ENCODE assay signal across 1 cellular context in the genomic region with DNA sequence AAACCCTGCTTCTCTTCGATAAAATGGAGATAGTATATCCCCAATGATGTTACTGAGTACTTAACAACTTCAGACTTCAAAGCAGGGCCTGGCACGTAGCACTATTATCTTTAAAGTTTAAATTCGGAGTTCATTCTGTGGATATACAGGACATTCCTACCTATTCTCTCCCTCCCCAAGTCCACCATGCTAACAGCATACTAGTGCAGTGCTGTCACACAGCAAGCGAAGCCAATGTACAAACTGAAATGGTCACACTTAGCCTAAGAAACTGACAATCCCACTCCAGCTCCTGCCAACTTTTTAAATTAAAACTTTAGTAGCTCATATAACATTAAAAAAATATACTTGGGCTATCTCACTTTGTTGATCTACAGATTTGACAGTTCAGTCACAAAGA.
TF ChIP-seq lines count a peak whose summit lies in the region.

No MANE protein-coding gene starts in this region.

TF ChIP-seq in A549, 52 proteins besides CTCF, POLR2A, EP300 and RAD21 (continued from another document):
- no peak for TF ChIP-seq RNF2 (IDR thresholded peaks at IDR 0.05; ENCODE audit: borderline replicate concordance, low read depth)
- no peak for TF ChIP-seq KDM1A (IDR thresholded peaks at IDR 0.05; ENCODE audit: low read depth)
- no peak for TF ChIP-seq NFE2L2 (conservative IDR thresholded peaks at IDR 0.05; ENCODE audit: low read length)
- TF ChIP-seq SREBF2 (IDR thresholded peaks at IDR 0.05): no peak
- no peak for TF ChIP-seq CBX2 (IDR thresholded peaks at IDR 0.05; ENCODE audit: borderline replicate concordance, low read depth)
- TF ChIP-seq JUN (IDR thresholded peaks at IDR 0.05): no peak
- TF ChIP-seq MAZ (IDR thresholded peaks at IDR 0.05; ENCODE audit: borderline replicate concordance, low read depth, low read length): no peak
- TF ChIP-seq, protein P1, sequence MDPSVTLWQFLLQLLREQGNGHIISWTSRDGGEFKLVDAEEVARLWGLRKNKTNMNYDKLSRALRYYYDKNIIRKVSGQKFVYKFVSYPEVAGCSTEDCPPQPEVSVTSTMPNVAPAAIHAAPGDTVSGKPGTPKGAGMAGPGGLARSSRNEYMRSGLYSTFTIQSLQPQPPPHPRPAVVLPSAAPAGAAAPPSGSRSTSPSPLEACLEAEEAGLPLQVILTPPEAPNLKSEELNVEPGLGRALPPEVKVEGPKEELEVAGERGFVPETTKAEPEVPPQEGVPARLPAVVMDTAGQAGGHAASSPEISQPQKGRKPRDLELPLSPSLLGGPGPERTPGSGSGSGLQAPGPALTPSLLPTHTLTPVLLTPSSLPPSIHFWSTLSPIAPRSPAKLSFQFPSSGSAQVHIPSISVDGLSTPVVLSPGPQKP (IDR thresholded peaks at IDR 0.05; ENCODE audit: low read depth, low read length): no peak
- no peak for TF ChIP-seq PBX3 (IDR thresholded peaks at IDR 0.05)
- no peak for TF ChIP-seq GATA3 (IDR thresholded peaks at IDR 0.05; ENCODE audit: borderline replicate concordance)
- no peak for TF ChIP-seq FOSL2 (IDR thresholded peaks at IDR 0.05)
- TF ChIP-seq FOSL2 (CRISPR knock-in tag; IDR thresholded peaks at IDR 0.05): no peak
